Comparison of ENCODE assay signal across 8 cellular contexts in the genomic region with DNA sequence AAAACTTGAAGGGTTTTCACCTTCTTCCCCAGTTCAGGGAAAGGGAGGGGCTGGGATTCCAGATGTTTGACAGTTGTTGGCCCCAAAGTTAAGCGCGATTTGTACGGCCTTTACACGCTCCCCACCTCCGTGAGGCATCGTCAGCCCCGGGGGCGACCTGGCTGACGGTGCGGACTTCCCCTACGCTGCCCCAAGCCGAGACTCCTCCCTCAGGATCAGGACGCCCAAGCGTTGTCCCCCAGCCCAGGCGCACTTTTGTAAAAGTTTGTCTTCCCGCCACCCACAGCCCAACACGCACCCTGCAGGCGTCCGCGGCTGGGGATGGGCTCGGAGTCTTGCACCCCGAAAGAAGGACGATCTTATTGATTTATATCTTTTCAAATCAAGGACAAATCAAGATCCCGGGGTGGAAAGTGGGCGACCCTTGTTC. TPM values are rescaled to one million over a fixed set of nuclear protein-coding genes. Genes with fewer than 3 reads are reported as not detected.
A peak's percentile ranks its signal among the peaks of the same experiment; 100 is the strongest.
DNase-seq lines count a peak whose midpoint lies in the region; ATAC-seq and TF ChIP-seq lines count a peak whose summit lies in the region.

No MANE protein-coding gene starts in this region.

- ATAC-seq in GM18505 (IDR thresholded peaks at IDR 0.05; ENCODE audit: unreplicated experiment) (peak; percentile 50), HG02759 (IDR thresholded peaks at IDR 0.05; ENCODE audit: unreplicated experiment) (peak; percentile 51), psoas muscle (peak; percentile 64 to 75 (median 67))

- intact Hi-C loops in psoas muscle (cut with DNase I) = loop anchor here (2.0 to 5.0 kb wide), 5 partner anchors 42 to 196 kb away; no protein-coding TSS in a partner anchor

- DNase-seq in RWPE1 (ENCODE audit: low spot score) (peak; percentile 75), right atrium auricular region (ENCODE audit: low spot score) (peak; percentile 70), psoas muscle (peak; percentile 47 to 76), NCI-H2196 (lab: John Stamatoyannopoulos, UW; ENCODE audit: unreplicated experiment) (no peak), NCI-H2171 (lab: John Stamatoyannopoulos, UW) (no peak)

- 0 to 1% (median 0%) methylated on average over 25 of the region's 25 CpGs for WGBS in adipose tissue, 3 donors
- WGBS in psoas muscle, 3 donors = 0 to 1% (median 0%) methylated on average over 25 of the region's 25 CpGs

- no peaks in the 10 kb centered on the region for H3K27me3 ChIP-seq in right atrium auricular region
- H3K27me3 ChIP-seq in psoas muscle (ENCODE audit: insufficient read depth in 3 of 3, low read length in 2 of 3) = no peaks in the 10 kb centered on the region

- H3K4me1 ChIP-seq in right atrium auricular region = peaks cover 0 to 15% of the 10 kb centered on the region in 2 donors
- H3K4me1 ChIP-seq in psoas muscle = no peaks in the 10 kb centered on the region

- H3K27ac ChIP-seq in RWPE1 (peak overlapping the region; percentile 97), adipose tissue (ENCODE audit: low read depth, low read length) (peak overlapping the region; percentile 73), right atrium auricular region (peak overlapping the region; percentile 69 to 84), psoas muscle (peak overlapping the region; percentile 77)

- CTCF ChIA-PET in RWPE1 (lab: Yijun Ruan, JAX) = interaction anchor here (0.6 to 2.0 kb wide), 9 partner anchors 9 to 198 kb away, joined by 3 to 17 read pairs (median 5); no protein-coding TSS in a partner anchor

- H3K9me3 ChIP-seq in right atrium auricular region (no peaks in the 10 kb centered on the region), psoas muscle (no peaks in the 10 kb centered on the region)

- TF ChIP-seq POLR2A in GM18505 (IDR thresholded peaks at IDR 0.05; ENCODE audit: borderline replicate concordance, extremely low read depth, insufficient read depth, insufficient read length) = peak; percentile 44

- H3K4me3 ChIP-seq in right atrium auricular region = peak overlapping the region; percentile 68 to 74
- H3K4me3 ChIP-seq in psoas muscle = peak overlapping the region; percentile 83

- no peaks in the 10 kb centered on the region for H3K36me3 ChIP-seq in right atrium auricular region
- H3K36me3 ChIP-seq in psoas muscle (ENCODE audit: insufficient read depth in 1 of 2, low read depth in 1 of 2) = no peaks in the 10 kb centered on the region

- TF ChIP-seq CTCF in RWPE1 (conservative IDR thresholded peaks at IDR 0.05; ENCODE audit: low read depth) (no peak), right atrium auricular region (IDR thresholded peaks at IDR 0.05) (no peak), psoas muscle (IDR thresholded peaks at IDR 0.05) (no peak)

- POLR2A ChIA-PET in RWPE1 (lab: Yijun Ruan, JAX; ENCODE audit: low non-redundant PET) = no interaction called here

RNA-seq across cellular contexts. Expression of gene MOB3B, which starts 0.7 kb away (rescaled TPM):
- polyA plus RNA-seq in adipose tissue (1 to 10 TPM; 1.7 to 3.5 (median 3.3) TPM), psoas muscle (1 to 10 TPM in 2 of 3 donors, under 1 TPM in 1; 0.57 to 3.8 (median 1.8) TPM)
- total RNA-seq in right atrium auricular region (1 to 10 TPM in 1 of 2 donors, under 1 TPM in 1; 0.85 to 2.9 TPM), psoas muscle (1 to 10 TPM; 1.1 to 4.5 (median 1.9) TPM)

RNA-seq across cellular contexts. Expression of gene IFNK, which starts 4.8 kb away (rescaled TPM):
- polyA plus RNA-seq in adipose tissue (not detected), psoas muscle (not detected)
- total RNA-seq in right atrium auricular region (not detected), psoas muscle (not detected)

RNA-seq across cellular contexts. Expression of gene C9orf72, which starts 44.4 kb away (rescaled TPM):
- polyA plus RNA-seq in adipose tissue = 10 to 100 TPM in 2 of 3 donors, 1 to 10 TPM in 1; 4.3 to 11.7 (median 10.3) TPM
- total RNA-seq in right atrium auricular region = 10 to 100 TPM in 1 of 2 donors, 1 to 10 TPM in 1; 8.4 to 10.3 TPM
- 10 to 100 TPM; 12.9 to 26.8 (median 19.6) TPM for total RNA-seq in psoas muscle
- polyA plus RNA-seq in psoas muscle = 10 to 100 TPM; 10.5 to 21.3 (median 13.1) TPM

Comparison
In these comparisons a context has a peak if more than half of its experiments do, and no peak if none do; other contexts are left out.
1. DNase-seq: peak in RWPE1 (single experiment), right atrium auricular region (single experiment) and psoas muscle (2 of 2); none in NCI-H2196 (single experiment) and NCI-H2171 (single experiment).
2. Peak in every context shown above with its lines, with median percentiles within 50 percentile points of each other: ATAC-seq and H3K27ac ChIP-seq.